ENCODE assay signal across 10 cellular contexts in the genomic region with DNA sequence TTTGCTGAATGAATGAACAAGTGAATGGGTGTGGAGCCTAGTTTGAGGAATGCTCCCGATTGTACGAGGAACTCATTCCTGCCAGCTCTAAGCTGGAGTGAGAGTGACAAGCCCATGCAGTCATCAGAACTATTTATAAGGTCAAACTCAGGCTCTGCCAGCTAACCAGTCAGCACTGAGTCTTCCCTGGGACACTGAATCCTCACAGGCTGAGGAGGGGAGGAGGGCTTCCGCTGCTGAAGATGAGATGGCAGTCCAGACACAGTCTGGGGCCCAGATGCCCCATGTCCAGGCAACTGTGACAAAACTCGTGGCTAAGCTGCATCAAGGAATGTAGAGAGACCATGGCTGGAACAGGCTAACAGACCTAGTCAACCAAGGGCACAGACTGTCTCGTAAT. TPM values are rescaled to one million over a fixed set of nuclear protein-coding genes. Genes with fewer than 3 reads are reported as not detected.
DNase-seq lines count a peak whose midpoint lies in the region; ATAC-seq and TF ChIP-seq lines count a peak whose summit lies in the region.
"Had no signal": no experiment of that assay in that cellular context is flagged by ENCODE, and none has a peak within 500 bp of the region (broad histone marks: within the 10 kb centered on the region; RNA-seq: fewer than 3 reads in every experiment).

No MANE protein-coding gene starts in this region.

- H3K27ac Mint-ChIP-seq in endothelial cell (ENCODE audit: unreplicated experiment) = no peak overlapping the region
- no peak overlapping the region for H3K27ac Mint-ChIP-seq in activated CD4-positive, alpha-beta T cell treated with anti-CD3 and anti-CD28 coated beads for 36 hours
- H3K27ac Mint-ChIP-seq in natural killer cell = no peak overlapping the region
- H3K27ac Mint-ChIP-seq in activated T-cell treated with anti-CD3 and anti-CD28 coated beads, Interleukin-2, amount 50 U/mL, for 24 hours = no peak overlapping the region
- H3K27ac Mint-ChIP-seq: activated naive CD8-positive, alpha-beta T cell treated with anti-CD3 and anti-CD28 coated beads, Interleukin-2, amount 50 U/mL, for 24 hours had no signal

- CTCF ChIA-PET in activated CD4-positive, alpha-beta T cell treated with anti-CD3 and anti-CD28 coated beads for 36 hours (lab: Charles Lee) = interaction anchor here (0.6 to 3.0 kb wide), 4 partner anchors 11 to 239 kb away, joined by 3 to 21 read pairs (median 5); no protein-coding TSS in a partner anchor

- peaks cover 18% of the 10 kb centered on the region for H3K4me1 ChIP-seq in upper lobe of right lung

- DNase-seq in Right ventricle myocardium inferior (ENCODE audit: missing footprints) (no peak), cardiac septum (ENCODE audit: low spot score) (no peak), endothelial cell (ENCODE audit: low spot score) (no peak), left kidney (ENCODE audit: low read depth, low spot score) (peak; percentile 96), upper lobe of right lung (no peak), natural killer cell (no peak)
- DNase-seq in activated CD4-positive, alpha-beta T cell treated with anti-CD3 and anti-CD28 coated beads for 36 hours = no peak
- no peak for DNase-seq in activated T-cell treated with anti-CD3 and anti-CD28 coated beads, Interleukin-2, amount 50 U/mL, for 24 hours
- DNase-seq: activated naive CD8-positive, alpha-beta T cell treated with anti-CD3 and anti-CD28 coated beads, Interleukin-2, amount 50 U/mL, for 24 hours had no signal

- H3K9me3 ChIP-seq in upper lobe of right lung = no peaks in the 10 kb centered on the region
- H3K9me3 ChIP-seq: esophagus muscularis mucosa had no signal

- H3K27me3 Mint-ChIP-seq in endothelial cell (ENCODE audit: unreplicated experiment) = peaks cover 10% of the 10 kb centered on the region
- peaks cover 63% of the 10 kb centered on the region for H3K27me3 Mint-ChIP-seq in activated CD4-positive, alpha-beta T cell treated with anti-CD3 and anti-CD28 coated beads for 36 hours
- peaks cover 48 to 66% of the 10 kb centered on the region in 2 donors for H3K27me3 Mint-ChIP-seq in natural killer cell (ENCODE audit: low read depth in 2 of 2)
- H3K27me3 Mint-ChIP-seq in activated T-cell treated with anti-CD3 and anti-CD28 coated beads, Interleukin-2, amount 50 U/mL, for 24 hours = peaks cover 75% of the 10 kb centered on the region

- TF ChIP-seq CTCF in endothelial cell (IDR thresholded peaks at IDR 0.05; ENCODE audit: unreplicated experiment) (no peak), upper lobe of right lung (IDR thresholded peaks at IDR 0.05) (no peak), natural killer cell (IDR thresholded peaks at IDR 0.05) (no peak)

- peaks cover 31% of the 10 kb centered on the region for H3K27me3 ChIP-seq in upper lobe of right lung

- H3K4me1 Mint-ChIP-seq in endothelial cell (ENCODE audit: unreplicated experiment) (peaks cover 57% of the 10 kb centered on the region), natural killer cell (peaks cover 19 to 20% of the 10 kb centered on the region in 2 donors)
- H3K4me1 Mint-ChIP-seq in activated CD4-positive, alpha-beta T cell treated with anti-CD3 and anti-CD28 coated beads for 36 hours = peaks cover 20% of the 10 kb centered on the region
- peaks cover 22% of the 10 kb centered on the region for H3K4me1 Mint-ChIP-seq in activated T-cell treated with anti-CD3 and anti-CD28 coated beads, Interleukin-2, amount 50 U/mL, for 24 hours (ENCODE audit: low read depth)

- H3K9me3 Mint-ChIP-seq in endothelial cell (ENCODE audit: unreplicated experiment) (no peaks in the 10 kb centered on the region), natural killer cell (no peaks in the 10 kb centered on the region)
- no peaks in the 10 kb centered on the region for H3K9me3 Mint-ChIP-seq in activated CD4-positive, alpha-beta T cell treated with anti-CD3 and anti-CD28 coated beads for 36 hours (ENCODE audit: low read depth)
- H3K9me3 Mint-ChIP-seq in activated T-cell treated with anti-CD3 and anti-CD28 coated beads, Interleukin-2, amount 50 U/mL, for 24 hours = no peaks in the 10 kb centered on the region
- H3K9me3 Mint-ChIP-seq: activated naive CD8-positive, alpha-beta T cell treated with anti-CD3 and anti-CD28 coated beads, Interleukin-2, amount 50 U/mL, for 24 hours had no signal

- intact Hi-C loops in Right ventricle myocardium inferior (cut with DNase I) (no loop called here), cardiac septum (cut with DNase I) (loop anchor here (10.0 kb wide), 1 partner anchor 440 kb away; a partner anchor contains a TSS), upper lobe of right lung (cut with DNase I) (no loop called here), natural killer cell (cut with micrococcal nuclease) (no loop called here)
- intact Hi-C loops in activated CD4-positive, alpha-beta T cell treated with anti-CD3 and anti-CD28 coated beads for 36 hours (cut with DNase I, micrococcal nuclease) = no loop called here

- POLR2A ChIA-PET in activated CD4-positive, alpha-beta T cell treated with anti-CD3 and anti-CD28 coated beads for 36 hours (lab: Charles Lee) = no interaction called here

- no peaks in the 10 kb centered on the region for H3K36me3 ChIP-seq in upper lobe of right lung
- H3K36me3 ChIP-seq: esophagus muscularis mucosa had no signal

- H3K4me3 ChIP-seq in upper lobe of right lung = no peak overlapping the region
- H3K4me3 ChIP-seq: esophagus muscularis mucosa had no signal

- peaks cover 3% of the 10 kb centered on the region for H3K36me3 Mint-ChIP-seq in endothelial cell (ENCODE audit: low read depth, unreplicated experiment)
- H3K36me3 Mint-ChIP-seq in activated CD4-positive, alpha-beta T cell treated with anti-CD3 and anti-CD28 coated beads for 36 hours (ENCODE audit: low read depth) = no peaks in the 10 kb centered on the region
- H3K36me3 Mint-ChIP-seq in natural killer cell = no peaks in the 10 kb centered on the region
- no peaks in the 10 kb centered on the region for H3K36me3 Mint-ChIP-seq in activated T-cell treated with anti-CD3 and anti-CD28 coated beads, Interleukin-2, amount 50 U/mL, for 24 hours (ENCODE audit: low read depth)

- H3K4me3 Mint-ChIP-seq in endothelial cell (ENCODE audit: unreplicated experiment) (peak overlapping the region; percentile 81), natural killer cell (no peak overlapping the region)
- H3K4me3 Mint-ChIP-seq in activated CD4-positive, alpha-beta T cell treated with anti-CD3 and anti-CD28 coated beads for 36 hours = no peak overlapping the region
- H3K4me3 Mint-ChIP-seq in activated T-cell treated with anti-CD3 and anti-CD28 coated beads, Interleukin-2, amount 50 U/mL, for 24 hours = no peak overlapping the region
- H3K4me3 Mint-ChIP-seq: activated naive CD8-positive, alpha-beta T cell treated with anti-CD3 and anti-CD28 coated beads, Interleukin-2, amount 50 U/mL, for 24 hours had no signal

- peak overlapping the region; percentile 13 for H3K27ac ChIP-seq in upper lobe of right lung
- H3K27ac ChIP-seq: esophagus muscularis mucosa had no signal

- peak; percentile 77 for ATAC-seq in Right ventricle myocardium inferior
- ATAC-seq in upper lobe of right lung = peak; percentile 48
- no peak for ATAC-seq in activated CD4-positive, alpha-beta T cell treated with anti-CD3 and anti-CD28 coated beads for 36 hours
- no peak for ATAC-seq in natural killer cell
- ATAC-seq: activated naive CD8-positive, alpha-beta T cell treated with anti-CD3 and anti-CD28 coated beads, Interleukin-2, amount 50 U/mL, for 24 hours had no signal

RNA-seq across cellular contexts. Expression of a gene that starts 4.0 kb away (rescaled TPM):
- total RNA-seq in Right ventricle myocardium inferior (17.5 TPM), cardiac septum (26.8 TPM), endothelial cell (ENCODE audit: unreplicated experiment) (21.8 TPM), upper lobe of right lung (14.0 TPM), natural killer cell (not detected)
- total RNA-seq in activated CD4-positive, alpha-beta T cell treated with anti-CD3 and anti-CD28 coated beads for 36 hours = under 1 TPM; 0.02 to 0.18 TPM

RNA-seq across cellular contexts. Expression of a gene that starts 22.2 kb away (rescaled TPM):
- 11.0 TPM for total RNA-seq in Right ventricle myocardium inferior
- 13.2 TPM for total RNA-seq in cardiac septum
- 30.0 TPM for total RNA-seq in endothelial cell (ENCODE audit: unreplicated experiment)
- 26.2 TPM for total RNA-seq in upper lobe of right lung
- 10 to 100 TPM; 17.9 to 18.6 TPM for total RNA-seq in activated CD4-positive, alpha-beta T cell treated with anti-CD3 and anti-CD28 coated beads for 36 hours
- 10 to 100 TPM; 16.2 to 17.8 (median 16.9) TPM for total RNA-seq in natural killer cell

Comparison
In these comparisons a context has a peak if more than half of its experiments do, and no peak if none do; other contexts are left out.
1. ATAC-seq: peak in Right ventricle myocardium inferior (single experiment) and upper lobe of right lung (single experiment); none in activated CD4-positive, alpha-beta T cell treated with anti-CD3 and anti-CD28 coated beads for 36 hours (single experiment) and natural killer cell (0 of 3).
2. RNA of a gene that starts 4.0 kb away (total RNA-seq): 26.8 TPM in cardiac septum (single experiment), 21.8 TPM in endothelial cell (single experiment), 17.5 TPM in Right ventricle myocardium inferior (single experiment) and 14.0 TPM in upper lobe of right lung (single experiment); 0.02 to 0.18 TPM in activated CD4-positive, alpha-beta T cell treated with anti-CD3 and anti-CD28 coated beads for 36 hours and not detected in natural killer cell; every median in the first group is over 10 times any median in the second.